Comparison of ENCODE assay signal across 15 cellular contexts in genomic region chr16:73231969-73232554, GRCh38.
DNase-seq lines count a peak whose midpoint lies in the region; ATAC-seq, FAIRE-seq and TF ChIP-seq lines count a peak whose summit lies in the region.
"Had no signal": no experiment of that assay in that cellular context is flagged by ENCODE, and none has a peak within 500 bp of the region (broad histone marks: within the 10 kb centered on the region; RNA-seq: fewer than 3 reads in every experiment).

No MANE protein-coding gene starts in this region.

- H3K27me3 ChIP-seq in pancreas, result peaks cover 0 to 10% (median 0%) of the 10 kb centered on the region in 4 donors

- peaks cover 0 to 4% (median 0%) of the 10 kb centered on the region in 3 donors for H3K4me1 ChIP-seq in pancreas

- no peaks in the 10 kb centered on the region for H3K36me3 ChIP-seq in pancreas

- H3K27me3 Mint-ChIP-seq in glutamatergic neuron (ENCODE audit: unreplicated experiment) (peaks cover 2% of the 10 kb centered on the region), immature natural killer cell (ENCODE audit: low read depth in 3 of 3) (peaks cover 0 to 3% (median 2%) of the 10 kb centered on the region in 3 donors)

- intact Hi-C loops in pancreas (cut with DNase I), result no loop called here

- no peaks in the 10 kb centered on the region for H3K9me3 ChIP-seq in pancreas

- no peak for TF ChIP-seq CTCF in glutamatergic neuron (IDR thresholded peaks at IDR 0.05; ENCODE audit: partially characterized antibody, unreplicated experiment)
- TF ChIP-seq CTCF in pancreas (IDR thresholded peaks at IDR 0.05), result no peak

- H3K4me3 ChIP-seq in pancreas, result peak overlapping the region; percentile 11 to 45 (median 32)
- H3K4me3 ChIP-seq: PC-9 had no signal

- H3K27ac Mint-ChIP-seq in glutamatergic neuron (ENCODE audit: unreplicated experiment) (peak overlapping the region; percentile 85), immature natural killer cell (no peak overlapping the region)
- H3K27ac Mint-ChIP-seq: activated naive CD4-positive, alpha-beta T cell treated with anti-CD3 and anti-CD28 coated beads, Interleukin-2, amount 50 U/mL, for 72 hours had no signal

- H3K4me3 Mint-ChIP-seq in glutamatergic neuron (ENCODE audit: unreplicated experiment) (peak overlapping the region; percentile 75), immature natural killer cell (no peak overlapping the region)

- 10 to 15% methylated on average over 26 of the region's 26 CpGs for WGBS in pancreas, 2 donors

- ATAC-seq in SK-N-SH treated with all-trans-retinoic acid at 6 μM for 48 hours (peak; percentile 55), pancreas (peak; percentile 31 to 63 (median 53)), HG02870 (IDR thresholded peaks at IDR 0.05; ENCODE audit: unreplicated experiment) (no peak)
- ATAC-seq: activated naive CD4-positive, alpha-beta T cell treated with anti-CD3 and anti-CD28 coated beads, Interleukin-2, amount 50 U/mL, for 72 hours had no signal

- no peak for FAIRE-seq in pancreas (lab: Jason Lieb, UNC)
- no peak for FAIRE-seq in frontal cortex (lab: Jason Lieb, UNC)

- no peaks in the 10 kb centered on the region for H3K36me3 Mint-ChIP-seq in glutamatergic neuron (ENCODE audit: unreplicated experiment)
- no peaks in the 10 kb centered on the region for H3K36me3 Mint-ChIP-seq in immature natural killer cell
- H3K36me3 Mint-ChIP-seq: activated naive CD4-positive, alpha-beta T cell treated with anti-CD3 and anti-CD28 coated beads, Interleukin-2, amount 50 U/mL, for 72 hours had no signal

- H3K9me3 Mint-ChIP-seq in glutamatergic neuron (ENCODE audit: unreplicated experiment), result peaks cover 4% of the 10 kb centered on the region
- peaks cover 0 to 11% (median 0%) of the 10 kb centered on the region in 6 donors for H3K9me3 Mint-ChIP-seq in immature natural killer cell

- DNase-seq in G401 (ENCODE audit: low spot score) (peak; percentile 2), glutamatergic neuron (peak; percentile 23), pancreas (peak; percentile 3 to 75 (median 34)), immature natural killer cell (no peak), frontal cortex (ENCODE audit: low spot score in 2 of 2) (no peak), GF-D8 (lab: John Stamatoyannopoulos, UW) (no peak)
- DNase-seq: activated CD8-positive, alpha-beta memory T cell treated with anti-CD3 and anti-CD28 coated beads for 24 hours; GOT3; KBM-7; NCI-H2029; PC-9; T-helper 9 cell had no signal

- in situ Hi-C loops in G401 (cut with HindIII; ENCODE audit: low sequenced_read_pairs), result no loop called here

- H3K4me1 Mint-ChIP-seq in glutamatergic neuron (ENCODE audit: low read depth, unreplicated experiment), result peaks cover 30% of the 10 kb centered on the region
- no peaks in the 10 kb centered on the region for H3K4me1 Mint-ChIP-seq in immature natural killer cell

- no peak overlapping the region for H3K27ac ChIP-seq in pancreas
- H3K27ac ChIP-seq: PC-9 had no signal

TF ChIP-seq in SK-N-SH treated with all-trans-retinoic acid at 6 μM for 48 hours, 23 proteins besides CTCF, POLR2A, EP300 and RAD21:
- TF ChIP-seq ZNF8 (CRISPR knock-in tag; IDR thresholded peaks at IDR 0.05) (no peak), ISL1 (CRISPR knock-in tag; IDR thresholded peaks at IDR 0.05) (no peak), OSR1 (CRISPR knock-in tag; IDR thresholded peaks at IDR 0.05) (no peak), RARB (CRISPR knock-in tag; IDR thresholded peaks at IDR 0.05) (no peak), POU6F1 (CRISPR knock-in tag; IDR thresholded peaks at IDR 0.05; ENCODE audit: borderline replicate concordance, low read depth) (no peak), CREB5 (CRISPR knock-in tag; IDR thresholded peaks at IDR 0.05; ENCODE audit: low read depth) (no peak), ARNTL (CRISPR knock-in tag; IDR thresholded peaks at IDR 0.05; ENCODE audit: borderline replicate concordance, low read depth) (no peak), ZNF565 (CRISPR knock-in tag; conservative IDR thresholded peaks at IDR 0.05; ENCODE audit: low read depth) (no peak), CSDC2 (CRISPR knock-in tag; IDR thresholded peaks at IDR 0.05) (no peak)

Comparison
In these comparisons a context has a peak if more than half of its experiments do, and no peak if none do; other contexts are left out.
1. DNase-seq: peak in G401 (single experiment), glutamatergic neuron (single experiment) and pancreas (6 of 6); none in immature natural killer cell (0 of 3), frontal cortex (0 of 2) and GF-D8 (single experiment).